Comparison of ENCODE assay signal across 9 cellular contexts in genomic region chr2:38619458-38620164, GRCh38. TPM values are rescaled to one million over a fixed set of nuclear protein-coding genes. Genes with fewer than 3 reads are reported as not detected.
DNase-seq lines count a peak whose midpoint lies in the region; ATAC-seq, FAIRE-seq and TF ChIP-seq lines count a peak whose summit lies in the region.
"Had no signal": no experiment of that assay in that cellular context is flagged by ENCODE, and none has a peak within 500 bp of the region (broad histone marks: within the 10 kb centered on the region; RNA-seq: fewer than 3 reads in every experiment).

No MANE protein-coding gene starts in this region.

- FAIRE-seq in H54 (lab: Jason Lieb, UNC), result peak; percentile 71

- H3K9me3 ChIP-seq in left lung, result no peaks in the 10 kb centered on the region
- H3K9me3 ChIP-seq in Peyer's patch, result no peaks in the 10 kb centered on the region

- H3K27me3 ChIP-seq in left lung (no peaks in the 10 kb centered on the region), Peyer's patch (no peaks in the 10 kb centered on the region)

- H3K27ac ChIP-seq in left lung (peak overlapping the region; percentile 50 to 53), Peyer's patch (peak overlapping the region in 1 of 4 donors; percentile 4)

- TF ChIP-seq POLR2A in H54 (IDR thresholded peaks at IDR 0.05; ENCODE audit: low read depth, low read length), result no peak
- TF ChIP-seq POLR2A in Peyer's patch (IDR thresholded peaks at IDR 0.05), result no peak
- no peak for TF ChIP-seq POLR2A in erythroblast (IDR thresholded peaks at IDR 0.05; ENCODE audit: low read length)

- no peak for TF ChIP-seq CTCF in left lung (IDR thresholded peaks at IDR 0.05)
- TF ChIP-seq CTCF in Peyer's patch (IDR thresholded peaks at IDR 0.05), result no peak

- intact Hi-C loops in left lung (cut with DNase I), result no loop called here

- DNase-seq in AG20443 (ENCODE audit: low spot score) (peak; percentile 22), H54 (ENCODE audit: insufficient read length, low spot score) (no peak), SKM-1 (lab: John Stamatoyannopoulos, UW; ENCODE audit: unreplicated experiment) (peak; percentile 86), left lung (no peak), Peyer's patch (no peak), NCI-H2107 (lab: John Stamatoyannopoulos, UW) (no peak), erythroblast (lab: John Stamatoyannopoulos, UW) (no peak)
- DNase-seq in activated CD8-positive, alpha-beta memory T cell treated with anti-CD3 and anti-CD28 coated beads, Interleukin-2, amount 50 U/mL, for 48 hours, result no peak
- DNase-seq: stimulated activated naive CD8-positive, alpha-beta T cell treated with anti-CD3 and anti-CD28 coated beads, Interleukin-15, Interleukin-2, amounts not matched to agents 100 U/mL and 50 U/mL, for 24 hours had no signal

- peak; percentile 63 for ATAC-seq in left lung
- ATAC-seq: stimulated activated naive CD8-positive, alpha-beta T cell treated with anti-CD3 and anti-CD28 coated beads, Interleukin-15, Interleukin-2, amounts not matched to agents 100 U/mL and 50 U/mL, for 24 hours had no signal

- H3K4me3 ChIP-seq in left lung (no peak overlapping the region), Peyer's patch (no peak overlapping the region)

- H3K36me3 ChIP-seq in left lung (no peaks in the 10 kb centered on the region), Peyer's patch (no peaks in the 10 kb centered on the region)

- peaks cover 13 to 46% of the 10 kb centered on the region in 2 donors for H3K4me1 ChIP-seq in left lung
- no peaks in the 10 kb centered on the region for H3K4me1 ChIP-seq in Peyer's patch

RNA-seq across cellular contexts. Expression of gene HNRNPLL, which starts 16.9 kb away (rescaled TPM):
- total RNA-seq in left lung, result 10 to 100 TPM; 44.2 to 51.6 TPM
- total RNA-seq in Peyer's patch, result 10 to 100 TPM; 33.3 to 70.1 (median 48.0) TPM

RNA-seq across cellular contexts. Expression of gene GALM, which starts 46.3 kb away (rescaled TPM):
- total RNA-seq in left lung (10 to 100 TPM; 12.8 to 21.3 TPM), Peyer's patch (100 to 1,000 TPM in 1 of 4 donors, 10 to 100 TPM in 3; 68.1 to 118 (median 86.0) TPM)

Comparison
In these comparisons a context has a peak if more than half of its experiments do, and no peak if none do; other contexts are left out.
1. DNase-seq: peak in AG20443 (single experiment) and SKM-1 (single experiment); none in H54 (single experiment), left lung (0 of 2), Peyer's patch (0 of 3), activated CD8-positive, alpha-beta memory T cell treated with anti-CD3 and anti-CD28 coated beads, Interleukin-2, amount 50 U/mL, for 48 hours (single experiment), NCI-H2107 (single experiment) and erythroblast (0 of 2).